21 cellular contexts compared by ENCODE assay signal in genomic region chr2:164847291-164847690, GRCh38. TPM values are rescaled to one million over a fixed set of nuclear protein-coding genes. Genes with fewer than 3 reads are reported as not detected.
"Had no signal": no experiment of that assay in that cellular context is flagged by ENCODE, and none has a peak within 500 bp of the region (broad histone marks: within the 10 kb centered on the region; RNA-seq: fewer than 3 reads in every experiment).

No MANE protein-coding gene starts in this region.

- DNase-seq: activated CD4-positive, alpha-beta memory T cell treated with anti-CD3 and anti-CD28 coated beads, Interleukin-2, amount 10 ng/mL, durations not matched to agents 7 days and 5 days; activated CD4-positive, alpha-beta T cell treated with anti-CD3 and anti-CD28 coated beads for 36 hours; activated CD4-positive, alpha-beta T cell treated with anti-CD3 and anti-CD28 coated beads, Interleukin-2, amount 50 U/mL, for 1 hour; activated gamma-delta T cell treated with Interleukin-2 at 50 U/mL for 16 hours; activated naive CD4-positive, alpha-beta T cell treated with anti-CD3 and anti-CD28 coated beads, Interleukin-2, amount 10 ng/mL, durations not matched to agents 7 days and 5 days; activated naive CD8-positive, alpha-beta T cell treated with anti-CD3 and anti-CD28 coated beads for 36 hours; activated T-cell treated with anti-CD3 and anti-CD28 coated beads for 4 hours; activated T-cell treated with anti-CD3 and anti-CD28 coated beads, Interleukin-2, amount 50 U/mL, for 48 hours; central memory CD4-positive, alpha-beta T cell; Kasumi-1; NCI-H1048; NCI-H187 treated with DMSO at 0.1 percent for 48 hours; NCI-H2081 treated with DMSO at 0.1 percent for 48 hours; NCI-H748 treated with DMSO at 0.1 percent for 48 hours; PC-3; T-cell; T-helper 2 cell; T1000 had no signal

- H3K36me3 Mint-ChIP-seq: activated naive CD4-positive, alpha-beta T cell treated with anti-CD3 and anti-CD28 coated beads, Interleukin-2, amount 10 ng/mL, durations not matched to agents 7 days and 5 days; activated naive CD8-positive, alpha-beta T cell treated with anti-CD3 and anti-CD28 coated beads for 36 hours; T-cell had no signal

- H3K4me3 ChIP-seq: SK-N-MC had no signal

- H3K27ac ChIP-seq: SK-N-MC had no signal

- H3K27ac Mint-ChIP-seq: activated CD4-positive, alpha-beta memory T cell treated with anti-CD3 and anti-CD28 coated beads, Interleukin-2, amount 10 ng/mL, durations not matched to agents 7 days and 5 days; activated CD4-positive, alpha-beta T cell treated with anti-CD3 and anti-CD28 coated beads for 36 hours; activated naive CD4-positive, alpha-beta T cell treated with anti-CD3 and anti-CD28 coated beads, Interleukin-2, amount 10 ng/mL, durations not matched to agents 7 days and 5 days; activated naive CD8-positive, alpha-beta T cell treated with anti-CD3 and anti-CD28 coated beads for 36 hours; activated T-helper 17 cell treated with anti-CD3 and anti-CD28 coated beads, Interleukin-2, amount 50 U/mL, for 72 hours; T-cell had no signal

- H3K4me3 Mint-ChIP-seq: activated CD4-positive, alpha-beta memory T cell treated with anti-CD3 and anti-CD28 coated beads, Interleukin-2, amount 10 ng/mL, durations not matched to agents 7 days and 5 days; activated CD4-positive, alpha-beta T cell treated with anti-CD3 and anti-CD28 coated beads for 36 hours; activated naive CD4-positive, alpha-beta T cell treated with anti-CD3 and anti-CD28 coated beads, Interleukin-2, amount 10 ng/mL, durations not matched to agents 7 days and 5 days; activated naive CD8-positive, alpha-beta T cell treated with anti-CD3 and anti-CD28 coated beads for 36 hours; activated T-helper 17 cell treated with anti-CD3 and anti-CD28 coated beads, Interleukin-2, amount 50 U/mL, for 72 hours; T-cell had no signal

- H3K4me1 Mint-ChIP-seq: activated CD4-positive, alpha-beta memory T cell treated with anti-CD3 and anti-CD28 coated beads, Interleukin-2, amount 10 ng/mL, durations not matched to agents 7 days and 5 days; activated naive CD4-positive, alpha-beta T cell treated with anti-CD3 and anti-CD28 coated beads, Interleukin-2, amount 10 ng/mL, durations not matched to agents 7 days and 5 days; activated naive CD8-positive, alpha-beta T cell treated with anti-CD3 and anti-CD28 coated beads for 36 hours; activated T-helper 17 cell treated with anti-CD3 and anti-CD28 coated beads, Interleukin-2, amount 50 U/mL, for 72 hours had no signal

- H3K9me3 Mint-ChIP-seq: activated CD4-positive, alpha-beta memory T cell treated with anti-CD3 and anti-CD28 coated beads, Interleukin-2, amount 10 ng/mL, durations not matched to agents 7 days and 5 days; activated naive CD4-positive, alpha-beta T cell treated with anti-CD3 and anti-CD28 coated beads, Interleukin-2, amount 10 ng/mL, durations not matched to agents 7 days and 5 days; activated naive CD8-positive, alpha-beta T cell treated with anti-CD3 and anti-CD28 coated beads for 36 hours; activated T-helper 17 cell treated with anti-CD3 and anti-CD28 coated beads, Interleukin-2, amount 50 U/mL, for 72 hours; T-cell had no signal

RNA-seq across cellular contexts. Expression of gene COBLL1, which starts 5.7 kb away (rescaled TPM):
- total RNA-seq: activated CD4-positive, alpha-beta memory T cell treated with anti-CD3 and anti-CD28 coated beads, Interleukin-2, amount 10 ng/mL, durations not matched to agents 7 days and 5 days; activated CD4-positive, alpha-beta T cell treated with anti-CD3 and anti-CD28 coated beads for 36 hours; activated CD8-positive, alpha-beta memory T cell treated with anti-CD3 and anti-CD28 coated beads for 36 hours had no signal
